ENCODE assay signal across 8 cellular contexts in the genomic region with DNA sequence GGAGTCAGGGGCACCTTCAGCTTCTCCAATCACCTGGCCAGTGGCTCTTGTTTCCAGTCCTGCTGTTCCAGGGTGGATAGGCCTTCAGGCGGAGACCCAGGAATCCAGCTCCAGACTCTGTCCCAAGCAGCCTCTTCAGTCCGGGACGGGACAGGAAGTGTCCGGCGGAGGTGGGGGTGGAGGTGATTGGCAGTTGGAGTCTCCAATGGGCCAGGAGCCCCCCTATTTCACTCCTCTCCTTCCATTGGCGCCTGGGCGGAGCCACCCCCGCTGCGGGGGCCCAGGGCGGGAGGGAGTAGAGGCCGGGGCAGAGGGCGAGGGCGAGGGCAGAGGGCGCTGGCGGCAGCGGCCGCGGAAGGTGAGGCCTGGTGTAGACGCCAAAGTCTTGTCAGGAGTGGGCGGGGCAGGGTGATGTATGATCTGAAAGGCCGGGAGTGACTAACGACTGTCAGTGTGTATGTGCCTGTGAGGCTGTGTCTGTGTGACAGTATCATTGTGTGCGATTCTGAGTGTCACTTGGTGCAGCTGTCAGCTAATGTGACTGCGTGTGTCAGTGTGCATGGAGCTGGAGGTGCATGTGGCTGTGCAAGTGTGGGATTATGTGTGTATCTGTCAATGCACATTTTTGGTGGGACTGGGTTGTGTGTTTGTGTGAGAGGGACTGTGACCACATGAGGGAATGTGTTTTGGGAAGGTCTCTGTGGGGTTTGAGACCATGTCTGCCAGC. TPM values are rescaled to one million over a fixed set of nuclear protein-coding genes. Genes with fewer than 3 reads are reported as not detected.
DNase-seq lines count a peak whose midpoint lies in the region; ATAC-seq, FAIRE-seq and TF ChIP-seq lines count a peak whose summit lies in the region.

A gene (plus strand): TSS at position 310 of the 727 bp plus-strand sequence. CDS start 3,033 bp downstream, outside the sequence.

- no peaks in the 10 kb centered on the region for H3K27me3 Mint-ChIP-seq in CD4-positive, alpha-beta memory T cell

- ATAC-seq in left lobe of liver (peak; percentile 82), HG03095 (IDR thresholded peaks at IDR 0.05; ENCODE audit: unreplicated experiment) (no peak)

- no peak for TF ChIP-seq POLR2A in GM12892 (IDR thresholded peaks at IDR 0.05; ENCODE audit: low read depth, low read length)

- H3K4me3 Mint-ChIP-seq in CD4-positive, alpha-beta memory T cell, result peak within 1 kb of the TSS in 5 of 8 donors; percentile 5 to 81 (median 12)

- H3K36me3 ChIP-seq in CD4-positive, alpha-beta memory T cell (ENCODE audit: insufficient read depth, low read length), result peaks cover 35% of the 10 kb centered on the region
- peaks cover 24% of the 10 kb centered on the region for H3K36me3 ChIP-seq in HUES64 (ENCODE audit: insufficient read depth, low read length)

- WGBS in HUES64, result 5% methylated on average over 22 of the region's 24 CpGs

- H3K4me3 ChIP-seq in CD4-positive, alpha-beta memory T cell (ENCODE audit: low read length in 2 of 2), result no peak within 1 kb of the TSS
- peak within 1 kb of the TSS; percentile 57 for H3K4me3 ChIP-seq in HUES64 (ENCODE audit: low read length)

- peak within 1 kb of the TSS; percentile 45; the same call in 1 of the 2 replicates for H3K9ac ChIP-seq in HUES64 (ENCODE audit: low read depth, low read length)

- intact Hi-C loops in CD4-positive, alpha-beta memory T cell (cut with micrococcal nuclease), result no loop called here

- no peaks in the 10 kb centered on the region for H3K27me3 ChIP-seq in CD4-positive, alpha-beta memory T cell (ENCODE audit: insufficient read depth, low read length)
- no peaks in the 10 kb centered on the region for H3K27me3 ChIP-seq in HUES64 (ENCODE audit: insufficient read depth, low read length)

- H3K9me3 Mint-ChIP-seq in CD4-positive, alpha-beta memory T cell, result no peaks in the 10 kb centered on the region

- peak within 1 kb of the TSS; percentile 16 for H3K27ac ChIP-seq in CD4-positive, alpha-beta memory T cell (ENCODE audit: low read depth, low read length)
- no peak within 1 kb of the TSS for H3K27ac ChIP-seq in HUES64 (ENCODE audit: low read depth, low read length)

- H3K9me3 ChIP-seq in CD4-positive, alpha-beta memory T cell (ENCODE audit: control insufficient read depth in 1 of 2, low read length in 2 of 2), result no peaks in the 10 kb centered on the region
- H3K9me3 ChIP-seq in HUES64 (ENCODE audit: insufficient read depth, low read depth, low read length), result no peaks in the 10 kb centered on the region

- peaks cover 40 to 65% (median 43%) of the 10 kb centered on the region in 4 donors for H3K4me1 Mint-ChIP-seq in CD4-positive, alpha-beta memory T cell

- no peak for FAIRE-seq in GM12892 (lab: Jason Lieb, UNC)

- peaks cover 43% of the 10 kb centered on the region for H3K4me1 ChIP-seq in CD4-positive, alpha-beta memory T cell (ENCODE audit: insufficient read depth, low read length)
- peaks cover 27% of the 10 kb centered on the region for H3K4me1 ChIP-seq in HUES64 (ENCODE audit: insufficient read depth, low read length)

- CTCF ChIA-PET in CD4-positive, alpha-beta memory T cell (lab: Charles Lee; ENCODE audit: partially characterized antibody), result interaction anchor here (9.6 to 12.6 kb wide), 2 partner anchors 11 to 16 kb away, joined by 168 to 191 read pairs; a partner anchor contains a TSS

- peaks cover 37 to 52% of the 10 kb centered on the region in 2 donors for H3K36me3 Mint-ChIP-seq in CD4-positive, alpha-beta memory T cell

- POLR2A ChIA-PET in CD4-positive, alpha-beta memory T cell (lab: Charles Lee; ENCODE audit: partially characterized antibody), result interaction anchor here (18.7 to 22.1 kb wide), 2 partner anchors 8 to 9 kb away, joined by 484 read pairs; a partner anchor contains a TSS

- H3K27ac Mint-ChIP-seq in CD4-positive, alpha-beta memory T cell, result peak within 1 kb of the TSS; percentile 70 to 93 (median 84)

- DNase-seq in CD4-positive, alpha-beta memory T cell, result peak in 1 of 5 donors; percentile 67
- DNase-seq in activated CD4-positive, CD25-positive, alpha-beta regulatory T cell treated with anti-CD3 and anti-CD28 coated beads, Interleukin-2, amount 50 U/mL, for 72 hours, result peak; percentile 48
- DNase-seq in dermis microvascular lymphatic vessel endothelial cell (ENCODE audit: low read depth in 2 of 2) (peak; percentile 82 to 89), left lobe of liver (ENCODE audit: low spot score) (peak; percentile 98), GM12892 (ENCODE audit: insufficient read length) (no peak)
- peak; percentile 55 to 64 for DNase-seq in stimulated activated CD4-positive, alpha-beta T cell treated with anti-CD3 and anti-CD28 coated beads, Interleukin-15, amount 100 ng/mL, for 48 hours (ENCODE audit: low read depth in 2 of 2)

RNA-seq across cellular contexts. Expression of the gene that starts here (rescaled TPM):
- 100 to 1,000 TPM; 204 to 209 TPM for total RNA-seq in CD4-positive, alpha-beta memory T cell
- 10 to 100 TPM; 13.6 to 18.4 TPM for polyA plus RNA-seq in CD4-positive, alpha-beta memory T cell
- 3.2 TPM for polyA plus RNA-seq in HUES64 (2013, experiment 1 of 2)
- polyA plus RNA-seq in HUES64 (2013, experiment 2 of 2), result 5.7 TPM
- total RNA-seq in dermis microvascular lymphatic vessel endothelial cell (3.5 and 4.9 TPM in 2 replicates), left lobe of liver (26.5 TPM)
- 11.6 TPM for polyA plus RNA-seq in GM12892 (2012; ENCODE audit: missing spikeins)
